In the genomic region with DNA sequence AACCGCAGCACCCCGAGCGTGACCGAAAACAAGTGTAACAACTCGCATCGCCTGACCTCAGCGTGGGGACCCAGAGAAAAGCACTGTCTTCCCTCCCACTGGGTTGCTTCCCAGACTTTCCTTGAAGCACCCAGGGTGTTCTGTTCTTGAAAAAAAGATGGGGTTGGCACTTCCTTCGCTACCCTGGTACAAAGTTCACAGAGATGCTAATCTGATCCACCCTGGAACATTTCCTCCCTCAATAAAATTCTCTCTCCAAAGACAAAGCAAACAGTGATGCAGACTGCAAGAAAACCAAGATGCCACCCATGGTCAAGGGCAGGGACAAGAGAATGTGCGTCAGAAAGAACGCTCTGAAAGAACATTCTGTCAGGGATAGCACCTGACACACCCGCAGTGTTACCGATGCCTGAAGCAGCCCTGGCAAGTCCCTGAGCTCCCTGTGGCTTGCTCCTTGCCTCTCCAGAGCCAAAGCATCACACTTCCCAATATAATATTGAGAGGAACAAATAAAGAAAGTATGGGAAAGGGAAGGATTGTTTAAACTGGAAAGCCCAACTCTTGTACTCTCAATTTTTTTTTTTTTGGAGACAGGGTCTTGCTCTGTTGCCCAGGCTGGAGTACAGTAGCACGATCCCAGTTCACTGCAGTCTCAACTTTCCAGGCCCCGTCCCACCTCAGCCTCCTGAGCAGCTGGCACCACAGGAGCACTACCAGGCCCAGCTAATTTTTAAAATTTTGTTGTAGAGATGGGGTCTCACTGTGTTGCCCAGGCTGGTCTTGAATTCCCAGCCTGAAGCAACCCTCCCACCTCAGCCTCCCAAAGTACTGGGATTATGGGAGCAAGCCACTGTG, we compare ENCODE assay signal across 25 cellular contexts.
DNase-seq lines count a peak whose midpoint lies in the region; ATAC-seq and TF ChIP-seq lines count a peak whose summit lies in the region.
"Had no signal": no experiment of that assay in that cellular context is flagged by ENCODE, and none has a peak within 500 bp of the region (broad histone marks: within the 10 kb centered on the region; RNA-seq: fewer than 3 reads in every experiment).

No MANE protein-coding gene starts in this region.

- H3K27ac ChIP-seq in 22Rv1, result peak overlapping the region; percentile 92
- peak overlapping the region; percentile 56 for H3K27ac ChIP-seq in Panc1 (ENCODE audit: low read length)
- H3K27ac ChIP-seq in hepatocyte, result peak overlapping the region; percentile 81
- peak overlapping the region; percentile 88 to 93 for H3K27ac ChIP-seq in prostate gland
- H3K27ac ChIP-seq in thyroid gland, result no peak overlapping the region
- H3K27ac ChIP-seq: right atrium auricular region, SJCRH30, spleen, thoracic aorta, WERI-Rb-1 had no signal

- ATAC-seq in Panc1 (no peak), GM19397 (IDR thresholded peaks at IDR 0.05; ENCODE audit: unreplicated experiment) (no peak), HG02973 (IDR thresholded peaks at IDR 0.05; ENCODE audit: unreplicated experiment) (no peak)
- ATAC-seq: naive thymus-derived CD8-positive, alpha-beta T cell; stimulated activated naive CD8-positive, alpha-beta T cell treated with anti-CD3 and anti-CD28 coated beads, Interleukin-15, Interleukin-2, amounts not matched to agents 100 U/mL and 50 U/mL, for 24 hours had no signal

- no peak overlapping the region for H3K4me2 ChIP-seq in hepatocyte

- H4K20me1 ChIP-seq in hepatocyte (ENCODE audit: insufficient read depth, poor library complexity, severe bottlenecking), result no peaks in the 10 kb centered on the region

- H3K36me3 ChIP-seq in Panc1 (ENCODE audit: control insufficient read depth, insufficient read depth, low read length) (peaks cover 5% of the 10 kb centered on the region; the same call in 1 of the 2 replicates), hepatocyte (replicated peaks; ENCODE audit: insufficient read depth, low read depth) (no peaks in the 10 kb centered on the region), prostate gland (no peaks in the 10 kb centered on the region), thyroid gland (no peaks in the 10 kb centered on the region)
- H3K36me3 ChIP-seq: right atrium auricular region, SJCRH30, thoracic aorta had no signal

- H3K9me3 ChIP-seq in Panc1 (ENCODE audit: control insufficient read depth, insufficient read depth, low read depth, low read length) (no peaks in the 10 kb centered on the region; the same call in 1 of the 2 replicates), hepatocyte (ENCODE audit: low read depth) (no peaks in the 10 kb centered on the region), prostate gland (no peaks in the 10 kb centered on the region), thyroid gland (no peaks in the 10 kb centered on the region)
- H3K9me3 ChIP-seq: right atrium auricular region, SJCRH30, spleen, thoracic aorta had no signal

- DNase-seq in Panc1 (ENCODE audit: low read depth, low spot score), result no peak
- DNase-seq in hepatocyte (ENCODE audit: low spot score), result peak; percentile 39
- DNase-seq in prostate gland (ENCODE audit: low spot score), result peak; percentile 95
- DNase-seq in thyroid gland, result no peak
- no peak for DNase-seq in activated naive CD4-positive, alpha-beta T cell (lab: John Stamatoyannopoulos, UW)
- DNase-seq: activated CD4-positive, alpha-beta T cell treated with anti-CD3 and anti-CD28 coated beads, Interleukin-2, amount 10 ng/mL, durations not matched to agents 24 days and 14 days; activated CD8-positive, alpha-beta memory T cell treated with anti-CD3 and anti-CD28 coated beads for 24 hours; AML-193; CD4-positive, alpha-beta T cell; effector CD4-positive, alpha-beta T cell; naive thymus-derived CD8-positive, alpha-beta T cell; NCI-H1436; NCI-H2081; NCI-H526 treated with DMSO at 0.1 percent for 48 hours; SJCRH30; spleen; stimulated activated CD4-positive, alpha-beta T cell treated with anti-CD3 and anti-CD28 coated beads, Interleukin-2, amount 100 ng/mL, for 24 hours; stimulated activated naive CD8-positive, alpha-beta T cell treated with anti-CD3 and anti-CD28 coated beads, Interleukin-15, Interleukin-2, amounts not matched to agents 100 U/mL and 50 U/mL, for 24 hours; T1000; WERI-Rb-1 had no signal

- TF ChIP-seq CTCF in 22Rv1 (IDR thresholded peaks at IDR 0.05) (no peak), Panc1 (IDR thresholded peaks at IDR 0.05) (no peak), hepatocyte (IDR thresholded peaks at IDR 0.05; ENCODE audit: poor library complexity) (no peak), prostate gland (IDR thresholded peaks at IDR 0.05) (peak in 1 of 4 experiments; percentile 6), thyroid gland (IDR thresholded peaks at IDR 0.05) (no peak)

- H3K79me2 ChIP-seq in hepatocyte, result no peaks in the 10 kb centered on the region

- TSS peak; percentile 0 for BruUV-seq in Panc1 (replicated peaks; lab: Mats Ljungman, UMichigan)

- H2AFZ ChIP-seq in hepatocyte, result no peak overlapping the region

- TF ChIP-seq POLR2A in prostate gland (IDR thresholded peaks at IDR 0.05) (no peak), thyroid gland (IDR thresholded peaks at IDR 0.05) (no peak)

- in situ Hi-C loops in Panc1 (cut with HindIII; ENCODE audit: low pct_unique_long_range_greater_than_20kb, low sequenced_read_pairs), result no loop called here

- POLR2A ChIA-PET in Panc1 (lab: Charles Lee), result interaction anchor here (0.7 kb wide), 1 partner anchor 375 kb away, joined by 10 read pairs; no protein-coding TSS in a partner anchor

- 91% methylated on average over 14 of the region's 14 CpGs for WGBS in hepatocyte (ENCODE audit: low lambda C conversion rate, missing lambda C conversion rate)
- 29% methylated on average over 14 of the region's 14 CpGs for WGBS in prostate gland
- 96 to 97% methylated on average over 14 of the region's 14 CpGs for WGBS in thyroid gland, 2 donors

- H3K4me3 ChIP-seq in Panc1 (ENCODE audit: low read depth in 2 of 2, low read length in 2 of 2), result no peak overlapping the region
- no peak overlapping the region for H3K4me3 ChIP-seq in hepatocyte
- H3K4me3 ChIP-seq in prostate gland, result no peak overlapping the region
- H3K4me3 ChIP-seq in thyroid gland (replicated peaks in 1 of 3), result no peak overlapping the region
- H3K4me3 ChIP-seq: right atrium auricular region, SJCRH30, spleen, thoracic aorta had no signal

- H3K4me1 ChIP-seq in Panc1 (ENCODE audit: control insufficient read depth, insufficient read depth, low read length), result peaks cover 54% of the 10 kb centered on the region
- no peaks in the 10 kb centered on the region for H3K4me1 ChIP-seq in hepatocyte (ENCODE audit: insufficient read depth)
- peaks cover 11% of the 10 kb centered on the region for H3K4me1 ChIP-seq in prostate gland (replicated peaks)
- H3K4me1 ChIP-seq in thyroid gland, result no peaks in the 10 kb centered on the region
- H3K4me1 ChIP-seq: SJCRH30, spleen had no signal

- intact Hi-C loops in Panc1 (cut with micrococcal nuclease; ENCODE audit: unreplicated experiment), result no loop called here
- intact Hi-C loops in prostate gland (cut with DNase I), result loop anchor here (5.0 kb wide), 1 partner anchor 72 kb away; a partner anchor contains a TSS
- intact Hi-C loops in thyroid gland (cut with DNase I), result no loop called here

- CTCF ChIA-PET in Panc1 (lab: Charles Lee), result interaction anchor here (0.6 kb wide), 1 partner anchor 72 kb away, joined by 8 read pairs; no protein-coding TSS in a partner anchor

- H3K27me3 ChIP-seq in Panc1 (ENCODE audit: control insufficient read depth, insufficient read depth, low read length), result no peaks in the 10 kb centered on the region
- no peaks in the 10 kb centered on the region for H3K27me3 ChIP-seq in hepatocyte
- H3K27me3 ChIP-seq in prostate gland (replicated peaks; ENCODE audit: insufficient read depth), result no peaks in the 10 kb centered on the region
- H3K27me3 ChIP-seq in thyroid gland, result no peaks in the 10 kb centered on the region
- H3K27me3 ChIP-seq: right atrium auricular region, SJCRH30, spleen had no signal

- H3K9me2 ChIP-seq in hepatocyte (replicated peaks; ENCODE audit: insufficient read depth), result no peaks in the 10 kb centered on the region

Comparison
In these comparisons a context has a peak if more than half of its experiments do, and no peak if none do; other contexts are left out.
1. H3K27ac ChIP-seq: peak in 22Rv1 (single experiment), Panc1 (single experiment), hepatocyte (single experiment) and prostate gland (2 of 2); none in thyroid gland (0 of 3).
2. DNase-seq: peak in hepatocyte (single experiment) and prostate gland (single experiment); none in Panc1 (single experiment), thyroid gland (0 of 2) and activated naive CD4-positive, alpha-beta T cell (0 of 4).